In genomic region chr4:26640639-26641038, GRCh38 we compare ENCODE assay signal across 6 cellular contexts. TPM values are rescaled to one million over a fixed set of nuclear protein-coding genes. Genes with fewer than 3 reads are reported as not detected.
DNase-seq lines count a peak whose midpoint lies in the region; ATAC-seq, FAIRE-seq and TF ChIP-seq lines count a peak whose summit lies in the region.
"Not testable (repeated sequence)": the region's sequence is repeated elsewhere in the genome, so short reads cannot be mapped to it uniquely, and the experiment has no call there.

No MANE protein-coding gene starts in this region.

- H3K9me3 ChIP-seq in lower lobe of right lung, sigmoid colon, spleen: not testable (repeated sequence)

- H3K4me1 ChIP-seq in lower lobe of right lung, sigmoid colon, spleen: not testable (repeated sequence)

- H3K36me3 ChIP-seq in lower lobe of right lung (peaks cover 30% of the 10 kb centered on the region), sigmoid colon (peaks cover 4 to 36% (median 10%) of the 10 kb centered on the region in 4 donors), spleen (peaks cover 0 to 40% (median 8%) of the 10 kb centered on the region in 6 donors)

- not testable (repeated sequence) for H3K27ac ChIP-seq in lower lobe of right lung, sigmoid colon, spleen

- ATAC-seq in lower lobe of right lung, sciatic nerve: not testable (repeated sequence)

- not testable (repeated sequence) for DNase-seq in HTR-8/SVneo (ENCODE audit: insufficient read length, low spot score)
- DNase-seq in dedifferentiated amniotic fluid mesenchymal stem cell (ENCODE audit: extremely low spot score) (peak; percentile 4), lower lobe of right lung (peak; percentile 34), sciatic nerve (ENCODE audit: low spot score) (peak; percentile 41), sigmoid colon (peak; percentile 53), spleen (peak; percentile 56)

- TF ChIP-seq CTCF in lower lobe of right lung (IDR thresholded peaks at IDR 0.05); sigmoid colon (IDR thresholded peaks at IDR 0.05); spleen (IDR thresholded peaks at IDR 0.05 in 8 of 11, conservative IDR thresholded peaks at IDR 0.05 in 3 of 11): not testable (repeated sequence)

- FAIRE-seq in HTR-8/SVneo (lab: Jason Lieb, UNC): peak; percentile 44

- H3K4me3 ChIP-seq in lower lobe of right lung, sigmoid colon, spleen: not testable (repeated sequence)

- H3K27me3 ChIP-seq in lower lobe of right lung (ENCODE audit: low read depth); sigmoid colon; spleen (replicated peaks in 1 of 7): not testable (repeated sequence)

- WGBS in sigmoid colon, 2 donors: 95 to 96% methylated on average over 8 of the region's 8 CpGs
- WGBS in spleen, 5 donors: 93 to 97% (median 97%) methylated on average over 7 to 8 of the region's 8 CpGs

- not testable (repeated sequence) for TF ChIP-seq EP300 in sigmoid colon (IDR thresholded peaks at IDR 0.05)

- intact Hi-C loops in lower lobe of right lung (cut with DNase I); sciatic nerve (cut with DNase I); sigmoid colon (cut with DNase I); spleen (cut with DNase I; ENCODE audit: low total_unique reads): not testable (repeated sequence)

- TF ChIP-seq POLR2A in sigmoid colon (IDR thresholded peaks at IDR 0.05); spleen (IDR thresholded peaks at IDR 0.05): not testable (repeated sequence)

RNA-seq across cellular contexts. Expression of gene TBC1D19, which starts 56.8 kb away (rescaled TPM):
- total RNA-seq in lower lobe of right lung: 12.5 TPM
- total RNA-seq in sciatic nerve: 15.6 TPM
- total RNA-seq in sigmoid colon: 10 to 100 TPM; 21.6 to 31.8 (median 27.2) TPM
- polyA plus RNA-seq in sigmoid colon: 1 to 10 TPM; 1.4 to 2.4 (median 2.4) TPM
- 10 to 100 TPM in 3 of 7 donors, 1 to 10 TPM in 4; 4.5 to 18.0 (median 9.4) TPM for total RNA-seq in spleen
- polyA plus RNA-seq in spleen: 1 to 10 TPM; 1.1 to 1.8 (median 1.2) TPM
